10 cellular contexts compared by ENCODE assay signal in genomic region chr9:22050924-22051323, GRCh38. TPM values are rescaled to one million over a fixed set of nuclear protein-coding genes. Genes with fewer than 3 reads are reported as not detected.
DNase-seq lines count a peak whose midpoint lies in the region; ATAC-seq and TF ChIP-seq lines count a peak whose summit lies in the region.
"Had no signal": no experiment of that assay in that cellular context is flagged by ENCODE, and none has a peak within 500 bp of the region (broad histone marks: within the 10 kb centered on the region; RNA-seq: fewer than 3 reads in every experiment).

No MANE protein-coding gene starts in this region.

- no peaks in the 10 kb centered on the region for H3K27me3 ChIP-seq in BLaER1 treated with 17β-estradiol and CSF1 and Interleukin-3, amounts not matched to agents 10 nM and 100 nM
- H3K27me3 ChIP-seq in tibial nerve: no peaks in the 10 kb centered on the region
- H3K27me3 ChIP-seq in endodermal cell (ENCODE audit: control insufficient read depth, insufficient read depth, low read length, poor library complexity, severe bottlenecking): no peaks in the 10 kb centered on the region

- H3K36me3 Mint-ChIP-seq in activated naive CD8-positive, alpha-beta T cell: no peaks in the 10 kb centered on the region
- no peaks in the 10 kb centered on the region for H3K36me3 Mint-ChIP-seq in endodermal cell (ENCODE audit: low read depth)
- H3K36me3 Mint-ChIP-seq in HFFc6 (ENCODE audit: low read depth): no peaks in the 10 kb centered on the region

- no peaks in the 10 kb centered on the region for H3K27me3 Mint-ChIP-seq in activated naive CD8-positive, alpha-beta T cell
- H3K27me3 Mint-ChIP-seq in endodermal cell (ENCODE audit: insufficient read depth): peaks cover 1% of the 10 kb centered on the region
- no peaks in the 10 kb centered on the region for H3K27me3 Mint-ChIP-seq in HFFc6 (ENCODE audit: insufficient read depth)

- peak overlapping the region; percentile 61 for H3K4me3 Mint-ChIP-seq in activated naive CD8-positive, alpha-beta T cell
- H3K4me3 Mint-ChIP-seq in endodermal cell (no peak overlapping the region), HFFc6 (no peak overlapping the region)

- TF ChIP-seq EP300 in tibial nerve (IDR thresholded peaks at IDR 0.05): no peak

- TF ChIP-seq POLR2A in tibial nerve (IDR thresholded peaks at IDR 0.05): no peak

- H3K4me2 ChIP-seq in BLaER1 treated with 17β-estradiol and CSF1 and Interleukin-3, amounts not matched to agents 10 nM and 100 nM: peak overlapping the region; percentile 49 to 80 (median 70)

- no peaks in the 10 kb centered on the region for H3K9me3 ChIP-seq in BLaER1 treated with 17β-estradiol and CSF1 and Interleukin-3, amounts not matched to agents 10 nM and 100 nM (replicated peaks in 1 of 11)
- H3K9me3 ChIP-seq in tibial nerve (no peaks in the 10 kb centered on the region), endodermal cell (ENCODE audit: control insufficient read depth, low read length) (no peaks in the 10 kb centered on the region)

- H3K9me3 Mint-ChIP-seq in activated naive CD8-positive, alpha-beta T cell (ENCODE audit: low read depth): no peaks in the 10 kb centered on the region
- H3K9me3 Mint-ChIP-seq in endodermal cell (no peaks in the 10 kb centered on the region), HFFc6 (no peaks in the 10 kb centered on the region)

- H3K9ac ChIP-seq in BLaER1 treated with 17β-estradiol and CSF1 and Interleukin-3, amounts not matched to agents 10 nM and 100 nM: peak overlapping the region in 9 of 11 experiments; percentile 18 to 68 (median 56); a peak in 12 of 22 replicates
- no peak overlapping the region for H3K9ac ChIP-seq in endodermal cell (ENCODE audit: extremely low read depth, low read length, poor library complexity, severe bottlenecking)
- H3K9ac ChIP-seq: GM23248 had no signal

- WGBS in tibial nerve, 2 donors: 72 to 74% methylated on average over 4 of the region's 4 CpGs
- WGBS in endodermal cell (ENCODE audit: insufficient coverage in 1 of 2, insufficient read length in 1 of 2), 2 experiments: 92 to 100% methylated on average over 3 to 4 of the region's 4 CpGs

- no peak for DNase-seq in tibial nerve (ENCODE audit: low spot score in 2 of 2)
- DNase-seq in endodermal cell: no peak
- DNase-seq in DMS 273 treated with DMSO at 0.1 percent for 48 hours (lab: John Stamatoyannopoulos, UW): no peak
- no peak for DNase-seq in HFFc6
- DNase-seq: activated CD4-positive, CD25-positive, alpha-beta regulatory T cell treated with anti-CD3 and anti-CD28 coated beads, Interleukin-2, amount 50 U/mL, for 72 hours; GM23248 had no signal

- H3K36me3 ChIP-seq in BLaER1 treated with 17β-estradiol and CSF1 and Interleukin-3, amounts not matched to agents 10 nM and 100 nM: peaks cover 0 to 5% (median 0%) of the 10 kb centered on the region in 11 experiments; a peak in 1 of 22 replicates
- H3K36me3 ChIP-seq in tibial nerve (no peaks in the 10 kb centered on the region), endodermal cell (ENCODE audit: control insufficient read depth, insufficient read depth, low read length) (no peaks in the 10 kb centered on the region)

- ATAC-seq in GM19467 (IDR thresholded peaks at IDR 0.05; ENCODE audit: unreplicated experiment): peak; percentile 75
- ATAC-seq in HG03442 (IDR thresholded peaks at IDR 0.05; ENCODE audit: unreplicated experiment): peak; percentile 40

- H3K27ac ChIP-seq in BLaER1 treated with 17β-estradiol and CSF1 and Interleukin-3, amounts not matched to agents 10 nM and 100 nM: peak overlapping the region in 10 of 11 experiments; percentile 26 to 89 (median 80); a peak in 20 of 22 replicates
- no peak overlapping the region for H3K27ac ChIP-seq in tibial nerve
- H3K27ac ChIP-seq in endodermal cell (ENCODE audit: low read depth, low read length): no peak overlapping the region
- H3K27ac ChIP-seq: GM23248 had no signal

- H3K4me1 ChIP-seq in BLaER1 treated with 17β-estradiol and CSF1 and Interleukin-3, amounts not matched to agents 10 nM and 100 nM: peaks cover 37 to 74% (median 58%) of the 10 kb centered on the region in 10 experiments
- H3K4me1 ChIP-seq in tibial nerve: peaks cover 0 to 19% (median 7%) of the 10 kb centered on the region in 4 donors
- H3K4me1 ChIP-seq in endodermal cell (ENCODE audit: control insufficient read depth, insufficient read depth, low read length): peaks cover 2% of the 10 kb centered on the region

- TF ChIP-seq CTCF in tibial nerve (IDR thresholded peaks at IDR 0.05): no peak
- no peak for TF ChIP-seq CTCF in endodermal cell (conservative IDR thresholded peaks at IDR 0.05)
- no peak for TF ChIP-seq CTCF in HFFc6 (IDR thresholded peaks at IDR 0.05)

- H3K4me1 Mint-ChIP-seq in activated naive CD8-positive, alpha-beta T cell (ENCODE audit: low read depth): peaks cover 60% of the 10 kb centered on the region
- H3K4me1 Mint-ChIP-seq in endodermal cell: peaks cover 22% of the 10 kb centered on the region
- peaks cover 48% of the 10 kb centered on the region for H3K4me1 Mint-ChIP-seq in HFFc6 (ENCODE audit: low read depth)

- peak overlapping the region in 1 of 10 experiments; percentile 3; a peak in 2 of 20 replicates for H3K4me3 ChIP-seq in BLaER1 treated with 17β-estradiol and CSF1 and Interleukin-3, amounts not matched to agents 10 nM and 100 nM
- H3K4me3 ChIP-seq in tibial nerve (no peak overlapping the region), endodermal cell (ENCODE audit: low read length) (no peak overlapping the region)
- H3K4me3 ChIP-seq: GM23248 had no signal

- no peaks in the 10 kb centered on the region for H4K20me1 ChIP-seq in BLaER1 treated with 17β-estradiol and CSF1 and Interleukin-3, amounts not matched to agents 10 nM and 100 nM

- peak overlapping the region; percentile 51 for H3K27ac Mint-ChIP-seq in activated naive CD8-positive, alpha-beta T cell
- H3K27ac Mint-ChIP-seq in endodermal cell: no peak overlapping the region
- H3K27ac Mint-ChIP-seq in HFFc6: no peak overlapping the region

RNA-seq across cellular contexts. Expression of gene CDKN2B, which starts 41.8 kb away (rescaled TPM):
- total RNA-seq in tibial nerve (10 to 100 TPM; 18.2 to 33.1 (median 27.6) TPM), endodermal cell (10 to 100 TPM in 1 of 2 donors, 1 to 10 TPM in 1; 4.5 to 11.4 TPM)
- 2.3 TPM for polyA plus RNA-seq in endodermal cell (2013, experiment 1 of 2)
- polyA plus RNA-seq in endodermal cell (2013, experiment 2 of 2): 4.1 TPM
- total RNA-seq in HFFc6 (2021; fragmentation: NEBNext Ultra II Directional; extraction: Animal tissue kit (Norgen Biotek cat#: 25700)): 10 to 100 TPM in 1 of 6 experiments, 1 to 10 TPM in 5; 7.1 to 11.6 (median 8.9) TPM

RNA-seq across cellular contexts. Expression of gene CDKN2B-AS1, which starts 56.3 kb away (rescaled TPM):
- total RNA-seq in tibial nerve: 1 to 10 TPM in 1 of 4 donors, under 1 TPM in 2, not detected in 1; 0.59 to 1.5 (median 0.90) TPM
- total RNA-seq in endodermal cell: not detected
- polyA plus RNA-seq in endodermal cell (2013, experiment 1 of 2): 0.61 TPM
- polyA plus RNA-seq in endodermal cell (2013, experiment 2 of 2): 0.37 TPM
- total RNA-seq in HFFc6 (2021; fragmentation: NEBNext Ultra II Directional; extraction: Animal tissue kit (Norgen Biotek cat#: 25700)): 1 to 10 TPM in 4 of 6 experiments, under 1 TPM in 2; 0.61 to 1.5 (median 1.2) TPM

RNA-seq across cellular contexts. Expression of gene CDKN2A, which starts 56.7 kb away (rescaled TPM):
- total RNA-seq in tibial nerve (10 to 100 TPM in 1 of 4 donors, 1 to 10 TPM in 3; 1.7 to 11.6 (median 2.4) TPM), endodermal cell (1 to 10 TPM; 1.9 to 6.7 TPM)
- polyA plus RNA-seq in endodermal cell (2013, experiment 1 of 2): 2.1 TPM
- polyA plus RNA-seq in endodermal cell (2013, experiment 2 of 2): 3.9 TPM
- 100 to 1,000 TPM in 4 of 6 experiments, 10 to 100 TPM in 2; 47.7 to 133 (median 121) TPM for total RNA-seq in HFFc6 (2021; fragmentation: NEBNext Ultra II Directional; extraction: Animal tissue kit (Norgen Biotek cat#: 25700))

Comparison
In these comparisons a context has a peak if more than half of its experiments do, and no peak if none do; other contexts are left out.
1. H3K27ac ChIP-seq: peak in BLaER1 treated with 17β-estradiol and CSF1 and Interleukin-3, amounts not matched to agents 10 nM and 100 nM (10 of 11); none in tibial nerve (0 of 4) and endodermal cell (single experiment).